Comparison of ENCODE assay signal across 28 cellular contexts in the genomic region with DNA sequence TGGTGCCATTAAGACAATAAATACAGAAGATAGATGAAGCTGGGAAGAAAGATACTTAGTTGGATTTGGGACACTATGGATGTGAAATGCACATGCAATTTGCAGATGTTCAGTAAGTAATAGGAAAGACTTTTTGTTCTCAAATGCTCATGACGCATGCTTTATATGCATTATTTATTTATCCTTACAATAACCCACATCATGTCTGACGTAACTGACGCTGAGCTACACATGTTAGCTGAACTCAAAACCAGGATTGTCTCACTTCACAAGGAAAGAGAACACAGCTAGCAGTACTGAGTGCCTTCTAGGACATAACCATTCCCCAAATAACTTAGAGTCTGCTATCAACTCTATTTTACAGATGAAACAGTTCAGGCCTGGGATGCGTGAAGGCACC.
"Had no signal": no experiment of that assay in that cellular context is flagged by ENCODE, and none has a peak within 500 bp of the region (broad histone marks: within the 10 kb centered on the region; RNA-seq: fewer than 3 reads in every experiment).

No MANE protein-coding gene starts in this region.

- H3K27me3 Mint-ChIP-seq: progenitor cell of endocrine pancreas; stimulated activated naive B cell treated with anti-CD40 and anti-IgM and Interleukin-4, amounts not matched to agents 10 μg/mL and 1 μg/mL and 100 μg/mL, for 72 hours; stimulated activated naive CD8-positive, alpha-beta T cell treated with anti-CD3 and anti-CD28 coated beads, Interleukin-15, Interleukin-2, amounts not matched to agents 100 ng/mL and 50 ng/mL, for 24 hours had no signal

- H3K27ac ChIP-seq: neural progenitor cell, ovary, parathyroid adenoma, psoas muscle, right lobe of liver, sigmoid colon, stomach, thoracic aorta, thyroid gland, tibial nerve, upper lobe of left lung, vagina had no signal

- H3K4me3 ChIP-seq: neural progenitor cell, ovary, psoas muscle, right lobe of liver, sigmoid colon, stomach, thoracic aorta, thyroid gland, tibial nerve, upper lobe of left lung, vagina had no signal

- H3K9me3 ChIP-seq: psoas muscle, right lobe of liver, sigmoid colon, thoracic aorta, thyroid gland, upper lobe of left lung, vagina had no signal

- DNase-seq: natural killer cell; occipital lobe; ovary; posterior cingulate gyrus; psoas muscle; right cardiac atrium; right lobe of liver; sigmoid colon; small intestine; stimulated activated CD4-positive, alpha-beta T cell treated with anti-CD3 and anti-CD28 coated beads, Interleukin-15, amount 100 ng/mL, for 24 hours; stimulated activated CD4-positive, alpha-beta T cell treated with anti-CD3 and anti-CD28 coated beads, Interleukin-2, amount 100 ng/mL, for 24 hours; stimulated activated CD4-positive, alpha-beta T cell treated with anti-CD3 and anti-CD28 coated beads, Interleukin-2, amount 100 ng/mL, for 48 hours; stimulated activated CD4-positive, alpha-beta T cell treated with anti-CD3 and anti-CD28 coated beads, Interleukin-4, amount 100 ng/mL, for 24 hours; stimulated activated naive B cell treated with anti-CD40 and anti-IgM and Interleukin-4, amounts not matched to agents 10 μg/mL and 1 μg/mL and 100 μg/mL, for 72 hours; stimulated activated naive CD4-positive, alpha-beta T cell treated with Interleukin-2 at 50 U/mL for 16 hours; stomach; thyroid gland; trophoblast cell; upper lobe of left lung had no signal

- ATAC-seq: natural killer cell; psoas muscle; right cardiac atrium; right lobe of liver; stimulated activated effector memory CD8-positive, alpha-beta T cell treated with anti-CD3 and anti-CD28 coated beads, Interleukin-12 subunit alpha, Interleukin-12 subunit beta, amount 100 ng/mL, for 72 hours; stimulated activated naive B cell treated with anti-CD40 and anti-IgM and Interleukin-4, amounts not matched to agents 10 μg/mL and 1 μg/mL and 100 μg/mL, for 72 hours had no signal

- H3K36me3 Mint-ChIP-seq: natural killer cell; neural progenitor cell; stimulated activated effector memory CD8-positive, alpha-beta T cell treated with anti-CD3 and anti-CD28 coated beads, Interleukin-12 subunit alpha, Interleukin-12 subunit beta, amount 100 ng/mL, for 72 hours had no signal

- H3K27ac Mint-ChIP-seq: natural killer cell; nephron; neural progenitor cell; progenitor cell of endocrine pancreas; stimulated activated effector memory CD8-positive, alpha-beta T cell treated with anti-CD3 and anti-CD28 coated beads, Interleukin-12 subunit alpha, Interleukin-12 subunit beta, amount 100 ng/mL, for 72 hours; stimulated activated naive B cell treated with anti-CD40 and anti-IgM and Interleukin-4, amounts not matched to agents 10 μg/mL and 1 μg/mL and 100 μg/mL, for 72 hours; stimulated activated naive CD8-positive, alpha-beta T cell treated with anti-CD3 and anti-CD28 coated beads, Interleukin-15, Interleukin-2, amounts not matched to agents 100 ng/mL and 50 ng/mL, for 24 hours had no signal

- H3K4me3 Mint-ChIP-seq: natural killer cell; nephron; neural progenitor cell; stimulated activated effector memory CD8-positive, alpha-beta T cell treated with anti-CD3 and anti-CD28 coated beads, Interleukin-12 subunit alpha, Interleukin-12 subunit beta, amount 100 ng/mL, for 72 hours; stimulated activated naive B cell treated with anti-CD40 and anti-IgM and Interleukin-4, amounts not matched to agents 10 μg/mL and 1 μg/mL and 100 μg/mL, for 72 hours; stimulated activated naive CD8-positive, alpha-beta T cell treated with anti-CD3 and anti-CD28 coated beads, Interleukin-15, Interleukin-2, amounts not matched to agents 100 ng/mL and 50 ng/mL, for 24 hours had no signal

- H3K27me3 ChIP-seq: neural progenitor cell, ovary, right lobe of liver, sigmoid colon, stomach, thyroid gland, tibial nerve, upper lobe of left lung, vagina had no signal
